In genomic region chr5:124460000-124460399, GRCh38 we compare ENCODE assay signal across 22 cellular contexts.
DNase-seq lines count a peak whose midpoint lies in the region; ATAC-seq, FAIRE-seq and TF ChIP-seq lines count a peak whose summit lies in the region.
"Had no signal": no experiment of that assay in that cellular context is flagged by ENCODE, and none has a peak within 500 bp of the region (broad histone marks: within the 10 kb centered on the region; RNA-seq: fewer than 3 reads in every experiment).

No MANE protein-coding gene starts in this region.

- H3K9me3 Mint-ChIP-seq in activated CD4-positive, alpha-beta memory T cell treated with anti-CD3 and anti-CD28 coated beads, Interleukin-2, amount 10 ng/mL, durations not matched to agents 7 days and 5 days = no peaks in the 10 kb centered on the region
- peaks cover 1% of the 10 kb centered on the region for H3K9me3 Mint-ChIP-seq in glutamatergic neuron (ENCODE audit: unreplicated experiment)
- H3K9me3 Mint-ChIP-seq: CD4-positive, alpha-beta T cell had no signal

- ATAC-seq in mucosa of descending colon (peak; percentile 29), sciatic nerve (peak; percentile 58)
- ATAC-seq: A549, HepG2, PC-3 had no signal

- TF ChIP-seq CTCF in HEK293 (tag by site-specific recombination; IDR thresholded peaks at IDR 0.05) = no peak
- TF ChIP-seq CTCF in bronchial epithelial cell (IDR thresholded peaks at IDR 0.05; ENCODE audit: insufficient read depth, low read length, severe bottlenecking) = no peak
- TF ChIP-seq CTCF in mucosa of descending colon (IDR thresholded peaks at IDR 0.05) = no peak
- no peak for TF ChIP-seq CTCF in glutamatergic neuron (IDR thresholded peaks at IDR 0.05; ENCODE audit: partially characterized antibody, unreplicated experiment)

- H3K36me3 Mint-ChIP-seq in activated CD4-positive, alpha-beta memory T cell treated with anti-CD3 and anti-CD28 coated beads, Interleukin-2, amount 10 ng/mL, durations not matched to agents 7 days and 5 days (ENCODE audit: low read depth) = no peaks in the 10 kb centered on the region
- no peaks in the 10 kb centered on the region for H3K36me3 Mint-ChIP-seq in glutamatergic neuron (ENCODE audit: unreplicated experiment)

- H3K4me3 ChIP-seq in HEK293 (ENCODE audit: low read depth, low read length) (no peak overlapping the region), bronchial epithelial cell (ENCODE audit: low read depth, low read length) (no peak overlapping the region), mucosa of descending colon (no peak overlapping the region)
- H3K4me3 ChIP-seq: A549; BLaER1 treated with 17β-estradiol and CSF1 and Interleukin-3, amounts not matched to agents 10 nM and 100 nM had no signal

- H3K9me3 ChIP-seq in HEK293 (ENCODE audit: control insufficient read depth, insufficient read depth, low read depth, low read length) (no peaks in the 10 kb centered on the region), mucosa of descending colon (no peaks in the 10 kb centered on the region)

- H3K4me1 ChIP-seq in HEK293 (ENCODE audit: control insufficient read depth, insufficient read depth, low read length) (no peaks in the 10 kb centered on the region), mucosa of descending colon (ENCODE audit: low read depth) (no peaks in the 10 kb centered on the region)
- H3K4me1 ChIP-seq: A549 had no signal

- H3K27me3 Mint-ChIP-seq in activated CD4-positive, alpha-beta memory T cell treated with anti-CD3 and anti-CD28 coated beads, Interleukin-2, amount 10 ng/mL, durations not matched to agents 7 days and 5 days = no peaks in the 10 kb centered on the region
- no peaks in the 10 kb centered on the region for H3K27me3 Mint-ChIP-seq in glutamatergic neuron (ENCODE audit: unreplicated experiment)
- H3K27me3 Mint-ChIP-seq: CD4-positive, alpha-beta T cell had no signal

- no peak overlapping the region for H3K4me3 Mint-ChIP-seq in activated CD4-positive, alpha-beta memory T cell treated with anti-CD3 and anti-CD28 coated beads, Interleukin-2, amount 10 ng/mL, durations not matched to agents 7 days and 5 days
- H3K4me3 Mint-ChIP-seq in glutamatergic neuron (ENCODE audit: unreplicated experiment) = no peak overlapping the region
- H3K4me3 Mint-ChIP-seq: CD4-positive, alpha-beta T cell had no signal

- POLR2A ChIA-PET in HEK293 (lab: Yijun Ruan, JAX) = no interaction called here
- POLR2A ChIA-PET in activated CD4-positive, alpha-beta memory T cell treated with anti-CD3 and anti-CD28 coated beads, Interleukin-2, amount 10 ng/mL, durations not matched to agents 7 days and 5 days (lab: Charles Lee) = no interaction called here

- H3K27ac Mint-ChIP-seq in activated CD4-positive, alpha-beta memory T cell treated with anti-CD3 and anti-CD28 coated beads, Interleukin-2, amount 10 ng/mL, durations not matched to agents 7 days and 5 days = no peak overlapping the region
- H3K27ac Mint-ChIP-seq in glutamatergic neuron (ENCODE audit: unreplicated experiment) = no peak overlapping the region
- H3K27ac Mint-ChIP-seq: CD4-positive, alpha-beta T cell had no signal

- H3K4me1 Mint-ChIP-seq in activated CD4-positive, alpha-beta memory T cell treated with anti-CD3 and anti-CD28 coated beads, Interleukin-2, amount 10 ng/mL, durations not matched to agents 7 days and 5 days = no peaks in the 10 kb centered on the region
- peaks cover 38% of the 10 kb centered on the region for H3K4me1 Mint-ChIP-seq in glutamatergic neuron (ENCODE audit: low read depth, unreplicated experiment)

- DNase-seq in bronchial epithelial cell (ENCODE audit: low read depth) (no peak), mucosa of descending colon (no peak), sciatic nerve (ENCODE audit: low spot score) (no peak), D341Med (ENCODE audit: low spot score) (no peak), glutamatergic neuron (no peak)
- no peak for DNase-seq in activated CD4-positive, alpha-beta memory T cell treated with anti-CD3 and anti-CD28 coated beads, Interleukin-2, amount 10 ng/mL, durations not matched to agents 7 days and 5 days
- DNase-seq: AML-193; CD4-positive, alpha-beta T cell; DMS53; Karpas-422; NCI-H1436 treated with DMSO at 0.1 percent for 48 hours; NCI-H187 treated with DMSO at 0.1 percent for 48 hours; NCI-H2171 treated with DMSO at 0.1 percent for 48 hours; NCI-H748 treated with DMSO at 0.1 percent for 48 hours; NK-92 treated with Interleukin-12 subunit alpha and Interleukin-12 subunit beta, amount 100 ng/mL, for 24 hours; PC-3; SHP77 had no signal

- peak; percentile 36 for FAIRE-seq in bronchial epithelial cell (lab: Jason Lieb, UNC)
- FAIRE-seq: A549, GM18507, HepG2 had no signal

- CTCF ChIA-PET in HEK293 (lab: Yijun Ruan, JAX) = no interaction called here
- CTCF ChIA-PET in activated CD4-positive, alpha-beta memory T cell treated with anti-CD3 and anti-CD28 coated beads, Interleukin-2, amount 10 ng/mL, durations not matched to agents 7 days and 5 days (lab: Charles Lee) = no interaction called here

- H3K27ac ChIP-seq in HEK293 (ENCODE audit: extremely low read depth, low read depth, low read length) = no peak overlapping the region
- H3K27ac ChIP-seq: A549; BLaER1 treated with 17β-estradiol and CSF1 and Interleukin-3, amounts not matched to agents 10 nM and 100 nM had no signal

- intact Hi-C loops in mucosa of descending colon (cut with DNase I, micrococcal nuclease) = loop anchor here in 1 of 2 donors (10.0 kb wide), 1 partner anchor 1525 kb away; no protein-coding TSS in a partner anchor
- intact Hi-C loops in sciatic nerve (cut with DNase I) = no loop called here

- H3K27me3 ChIP-seq in bronchial epithelial cell (ENCODE audit: control insufficient read depth, insufficient read depth, low read length) = no peaks in the 10 kb centered on the region
- H3K27me3 ChIP-seq: BLaER1 treated with 17β-estradiol and CSF1 and Interleukin-3, amounts not matched to agents 10 nM and 100 nM had no signal

- no peaks in the 10 kb centered on the region for H3K36me3 ChIP-seq in HEK293 (ENCODE audit: control insufficient read depth in 2 of 2, insufficient read depth in 1 of 2, low read length in 2 of 2)
- no peaks in the 10 kb centered on the region for H3K36me3 ChIP-seq in bronchial epithelial cell (ENCODE audit: control insufficient read depth, insufficient read depth, low read length)
- no peaks in the 10 kb centered on the region for H3K36me3 ChIP-seq in mucosa of descending colon (ENCODE audit: low read depth)

TF ChIP-seq in HEK293, 187 proteins besides CTCF, POLR2A, EP300 and RAD21:
- TF ChIP-seq ZNF274 (IDR thresholded peaks at IDR 0.05; ENCODE audit: low read length) (no peak; the same call in 1 of the 2 replicates), ZNF274 (tag by site-specific recombination; IDR thresholded peaks at IDR 0.05; ENCODE audit: borderline replicate concordance) (peak; percentile 84; the same call in 1 of the 2 replicates), SETDB1 (IDR thresholded peaks at IDR 0.05; ENCODE audit: insufficient read length, low read length) (peak; percentile 62), ZNF133 (tag by site-specific recombination; IDR thresholded peaks at IDR 0.05) (no peak)
